In genomic region chr2:70083344-70084156, GRCh38 we compare ENCODE assay signal across 8 cellular contexts. TPM values are rescaled to one million over a fixed set of nuclear protein-coding genes. Genes with fewer than 3 reads are reported as not detected.
DNase-seq lines count a peak whose midpoint lies in the region; ATAC-seq, FAIRE-seq and TF ChIP-seq lines count a peak whose summit lies in the region.

No MANE protein-coding gene starts in this region.

- H3F3A ChIP-seq in neural cell (ENCODE audit: insufficient read depth, low read length, poor library complexity, severe bottlenecking), result peaks cover 11% of the 10 kb centered on the region
- peaks cover 39% of the 10 kb centered on the region for H3F3A ChIP-seq in neural progenitor cell (ENCODE audit: low read depth)

- H3K27me3 ChIP-seq in neural cell (ENCODE audit: insufficient read depth, low read depth, low read length) (no peaks in the 10 kb centered on the region), testis (no peaks in the 10 kb centered on the region), neural progenitor cell (no peaks in the 10 kb centered on the region)

- H3K9me3 ChIP-seq in OCI-LY7 (ENCODE audit: low read length), result no peaks in the 10 kb centered on the region
- no peaks in the 10 kb centered on the region for H3K9me3 ChIP-seq in neural cell (ENCODE audit: low read length)
- no peaks in the 10 kb centered on the region for H3K9me3 ChIP-seq in testis
- no peaks in the 10 kb centered on the region for H3K9me3 ChIP-seq in neural progenitor cell (ENCODE audit: low read depth)

- TF ChIP-seq POLR2A in H54 (IDR thresholded peaks at IDR 0.05; ENCODE audit: low read depth, low read length), result no peak
- TF ChIP-seq POLR2A in testis (IDR thresholded peaks at IDR 0.05), result no peak

- H3K27ac ChIP-seq in OCI-LY7 (ENCODE audit: low read depth, low read length, poor library complexity, severe bottlenecking) (peak overlapping the region; percentile 94), neural cell (ENCODE audit: low read length) (no peak overlapping the region), testis (peak overlapping the region in 1 of 2 donors; percentile 100), neural progenitor cell (no peak overlapping the region)

- TF ChIP-seq CTCF in OCI-LY7 (conservative IDR thresholded peaks at IDR 0.05; ENCODE audit: low read length) (no peak), neural cell (IDR thresholded peaks at IDR 0.05; ENCODE audit: poor library complexity, severe bottlenecking) (no peak), testis (IDR thresholded peaks at IDR 0.05) (no peak), neural progenitor cell (IDR thresholded peaks at IDR 0.05) (no peak), omental fat pad (IDR thresholded peaks at IDR 0.05) (no peak)

- peaks cover 49% of the 10 kb centered on the region for H3K4me1 ChIP-seq in OCI-LY7 (ENCODE audit: insufficient read depth, low read length, poor library complexity, severe bottlenecking)
- peaks cover 28% of the 10 kb centered on the region for H3K4me1 ChIP-seq in testis
- peaks cover 18% of the 10 kb centered on the region for H3K4me1 ChIP-seq in neural progenitor cell

- H3K9me2 ChIP-seq in OCI-LY7 (ENCODE audit: insufficient read depth, low read length) (no peaks in the 10 kb centered on the region), neural cell (ENCODE audit: insufficient read depth, low read length) (no peaks in the 10 kb centered on the region)

- H3K9me3 Mint-ChIP-seq in neural progenitor cell, result no peaks in the 10 kb centered on the region

- FAIRE-seq in H54 (lab: Jason Lieb, UNC), result peak; percentile 66

- H3K27ac Mint-ChIP-seq in neural progenitor cell, result no peak overlapping the region

- POLR2A ChIA-PET in OCI-LY7 (lab: Charles Lee), result interaction anchor here (0.5 to 4.9 kb wide), 9 partner anchors 8 to 170 kb away, joined by 3 to 40 read pairs (median 6); partner anchors contain the start of genes C2orf42 and MXD1

- H3K4me1 Mint-ChIP-seq in neural progenitor cell, result peaks cover 26% of the 10 kb centered on the region

- intact Hi-C loops in OCI-LY7 (cut with micrococcal nuclease; ENCODE audit: unreplicated experiment), result no loop called here
- intact Hi-C loops in testis (cut with DNase I; ENCODE audit: low total_unique reads), result loop anchor here (10.0 kb wide), 1 partner anchor 169 kb away; the partner anchor contains the start of gene MXD1

- TF ChIP-seq RAD21 in neural cell (conservative IDR thresholded peaks at IDR 0.05), result no peak

- no TSS peak for BruUV-seq in OCI-LY7 (replicated peaks; lab: Mats Ljungman, UMichigan)

- H3K36me3 ChIP-seq in OCI-LY7 (ENCODE audit: insufficient read depth, low read length), result peaks cover 66% of the 10 kb centered on the region
- H3K36me3 ChIP-seq in neural cell (ENCODE audit: insufficient read depth, low read length), result peaks cover 6% of the 10 kb centered on the region
- no peaks in the 10 kb centered on the region for H3K36me3 ChIP-seq in testis (ENCODE audit: low read depth, missing control alignments)
- H3K36me3 ChIP-seq in neural progenitor cell, result no peaks in the 10 kb centered on the region

- H3K36me3 Mint-ChIP-seq in neural progenitor cell, result peaks cover 22% of the 10 kb centered on the region

- H4K20me1 ChIP-seq in OCI-LY7 (ENCODE audit: insufficient read depth, low read length) (peaks cover 2% of the 10 kb centered on the region; the same call in 1 of the 2 replicates), neural cell (ENCODE audit: insufficient read depth) (no peaks in the 10 kb centered on the region), neural progenitor cell (ENCODE audit: low read depth) (peaks cover 10% of the 10 kb centered on the region)

- H3K9ac ChIP-seq in neural cell (ENCODE audit: low read length) (no peak overlapping the region), neural progenitor cell (no peak overlapping the region)

- H3K27me3 Mint-ChIP-seq in neural progenitor cell (ENCODE audit: insufficient read depth, low read depth), result peaks cover 12% of the 10 kb centered on the region

- no peak overlapping the region for H3K4me3 Mint-ChIP-seq in neural progenitor cell

- H2AFZ ChIP-seq in OCI-LY7 (ENCODE audit: low read length) (no peak overlapping the region; the same call in 1 of the 2 replicates), neural cell (ENCODE audit: low read depth, low read length) (no peak overlapping the region), neural progenitor cell (replicated peaks) (no peak overlapping the region)

- H3K4me3 ChIP-seq in OCI-LY7 (ENCODE audit: low read depth, low read length, poor library complexity, severe bottlenecking) (peak overlapping the region; percentile 98), neural cell (ENCODE audit: low read length) (peak overlapping the region; percentile 84), testis (no peak overlapping the region), neural progenitor cell (no peak overlapping the region)

- peak; percentile 95 for DNase-seq in ELR (ENCODE audit: low read depth)
- peak; percentile 71 for DNase-seq in H54 (ENCODE audit: insufficient read length, low spot score)
- peak; percentile 79 for DNase-seq in OCI-LY7 (ENCODE audit: low spot score)
- peak; percentile 43 for DNase-seq in astrocyte of the hippocampus (ENCODE audit: low read depth, low spot score)
- no peak for DNase-seq in testis
- DNase-seq in neural progenitor cell (ENCODE audit: low spot score), result no peak
- no peak for DNase-seq in omental fat pad (ENCODE audit: low spot score)

- peak overlapping the region; percentile 84 for H3K4me2 ChIP-seq in OCI-LY7 (ENCODE audit: low read length)
- H3K4me2 ChIP-seq in neural cell (ENCODE audit: low read length), result peak overlapping the region; percentile 87
- H3K4me2 ChIP-seq in neural progenitor cell, result no peak overlapping the region

- no peak for ATAC-seq in omental fat pad (ENCODE audit: low FRiP score)

- no peak for TF ChIP-seq EP300 in neural cell (conservative IDR thresholded peaks at IDR 0.05; ENCODE audit: poor library complexity, severe bottlenecking)

- peaks cover 40% of the 10 kb centered on the region for H3K79me2 ChIP-seq in OCI-LY7 (ENCODE audit: insufficient read depth, low read depth, low read length)
- H3K79me2 ChIP-seq in neural cell (replicated peaks; ENCODE audit: insufficient read depth, low read length), result peaks cover 26% of the 10 kb centered on the region
- peaks cover 31% of the 10 kb centered on the region for H3K79me2 ChIP-seq in neural progenitor cell (ENCODE audit: low read depth)

- WGBS in testis, 2 donors, result 63 to 66% methylated on average over 8 of the region's 8 CpGs

- CTCF ChIA-PET in OCI-LY7 (lab: Charles Lee; ENCODE audit: unreplicated experiment), result interaction anchor here (0.6 kb wide), 2 partner anchors 13 to 170 kb away, joined by 3 to 4 read pairs; no protein-coding TSS in a partner anchor

TF ChIP-seq in neural cell, 6 proteins besides CTCF, POLR2A, EP300 and RAD21:
- TF ChIP-seq TAF1 (IDR thresholded peaks at IDR 0.05; ENCODE audit: low read depth) (no peak), REST (IDR thresholded peaks at IDR 0.05; ENCODE audit: borderline replicate concordance) (no peak), MXI1 (conservative IDR thresholded peaks at IDR 0.05; ENCODE audit: poor library complexity, severe bottlenecking) (no peak), POLR2AphosphoS5 (IDR thresholded peaks at IDR 0.05) (no peak), SMC3 (conservative IDR thresholded peaks at IDR 0.05; ENCODE audit: poor library complexity) (no peak), EZH2 (IDR thresholded peaks at IDR 0.05; ENCODE audit: borderline replicate concordance, insufficient read depth, low read length, poor library complexity, severe bottlenecking) (no peak)

RNA-seq across cellular contexts. Expression of gene PCBP1, which starts 3.7 kb away (rescaled TPM):
- 54.8 and 58.2 TPM in 2 replicates for total RNA-seq in OCI-LY7 (2014; rRNA removed; shearing (Covaris generic))
- total RNA-seq in OCI-LY7 (2022), result 393 and 423 TPM in 2 replicates
- 33.3 and 42.5 TPM in 2 replicates for polyA plus RNA-seq in neural cell
- polyA minus RNA-seq in neural cell, result 30.7 and 39.9 TPM in 2 replicates
- total RNA-seq in testis, result 100 to 1,000 TPM; 144 to 200 TPM
- 270 TPM for polyA plus RNA-seq in testis (ENCODE audit: insufficient read depth, low read depth, low replicate concordance)
- total RNA-seq in neural progenitor cell (ENCODE audit: low replicate concordance), result 62.0 and 82.0 TPM in 2 replicates
- total RNA-seq in omental fat pad, result 100 to 1,000 TPM; 200 to 256 (median 209) TPM

Comparison
In these comparisons a context has a peak if more than half of its experiments do, and no peak if none do; other contexts are left out.
1. DNase-seq: peak in ELR (single experiment), H54 (single experiment), OCI-LY7 (single experiment) and astrocyte of the hippocampus (single experiment); none in testis (single experiment), neural progenitor cell (single experiment) and omental fat pad (single experiment).
2. H3K4me3 ChIP-seq: peak in OCI-LY7 (single experiment) and neural cell (single experiment); none in testis (0 of 2) and neural progenitor cell (single experiment).